Comparison of ENCODE assay signal across 37 cellular contexts in the genomic region with DNA sequence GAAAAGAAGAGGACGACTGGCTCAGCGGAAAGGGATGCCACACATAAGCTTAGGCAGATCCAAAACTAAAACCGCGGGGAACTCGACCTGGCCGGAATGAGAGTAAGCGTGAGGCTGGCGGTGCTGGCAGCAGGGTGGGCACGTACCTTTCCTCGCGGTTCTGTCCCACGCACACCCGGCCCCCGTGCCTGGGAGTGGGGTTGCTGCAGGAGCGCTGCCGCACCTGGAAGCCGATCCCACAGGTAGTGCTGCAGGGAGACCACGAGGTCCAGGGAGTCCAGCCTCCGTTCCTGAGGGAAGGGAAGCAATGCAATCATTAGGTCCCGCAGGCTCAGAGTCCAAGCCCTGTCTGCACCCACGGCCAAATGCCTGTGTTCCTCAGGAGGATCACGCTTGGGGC.
"Had no signal": no experiment of that assay in that cellular context is flagged by ENCODE, and none has a peak within 500 bp of the region (broad histone marks: within the 10 kb centered on the region; RNA-seq: fewer than 3 reads in every experiment).

No MANE protein-coding gene starts in this region.

- H3K4me1 ChIP-seq: adrenal gland, body of pancreas, esophagus muscularis mucosa, gastrocnemius medialis, heart left ventricle had no signal

- H3K4me1 Mint-ChIP-seq: activated CD4-positive, alpha-beta T cell treated with anti-CD3 and anti-CD28 coated beads for 36 hours; activated CD4-positive, alpha-beta T cell treated with anti-CD3 and anti-CD28 coated beads, Interleukin-2, amount 10 ng/mL, durations not matched to agents 24 days and 14 days; activated CD8-positive, alpha-beta memory T cell treated with anti-CD3 and anti-CD28 coated beads, Interleukin-2, amount 10 ng/mL, durations not matched to agents 7 days and 5 days; activated naive CD4-positive, alpha-beta T cell treated with anti-CD3 and anti-CD28 coated beads, Interleukin-2, amount 50 U/mL, for 24 hours; activated naive CD8-positive, alpha-beta T cell treated with anti-CD3 and anti-CD28 coated beads for 36 hours; activated naive CD8-positive, alpha-beta T cell treated with anti-CD3 and anti-CD28 coated beads, Interleukin-2, amount 50 U/mL, for 24 hours; T-helper 17 cell had no signal

- H3K9me3 Mint-ChIP-seq: activated naive CD4-positive, alpha-beta T cell treated with anti-CD3 and anti-CD28 coated beads for 36 hours; activated T-helper 1 cell treated with anti-CD3 and anti-CD28 coated beads, Interleukin-12 subunit alpha, Interleukin-12 subunit beta, Interleukin-2, Interleukin-4 antibody, amounts not matched to agents 30 ng/mL and 10 ng/mL and 1 ng/mL, durations not matched to agents 14 hours and 24 hours and 36 hours; T-helper 2 cell treated with Interferon-gamma antibody and Interleukin-4, amounts not matched to agents 5 μg/mL and 100 μg/mL, for 36 hours had no signal

- H3K27me3 ChIP-seq: adrenal gland, body of pancreas, esophagus muscularis mucosa, foreskin keratinocyte, gastrocnemius medialis, heart left ventricle had no signal

- H3K27ac ChIP-seq: adrenal gland, body of pancreas, coronary artery, esophagus muscularis mucosa, foreskin keratinocyte, gastrocnemius medialis, heart left ventricle had no signal

- H3K36me3 ChIP-seq: adrenal gland, gastrocnemius medialis had no signal

- DNase-seq: activated CD4-positive, alpha-beta memory T cell treated with anti-CD3 and anti-CD28 coated beads for 36 hours; activated CD4-positive, alpha-beta T cell treated with anti-CD3 and anti-CD28 coated beads for 36 hours; activated CD4-positive, alpha-beta T cell treated with anti-CD3 and anti-CD28 coated beads, Interleukin-2, amount 10 ng/mL, durations not matched to agents 24 days and 14 days; activated CD4-positive, CD25-positive, alpha-beta regulatory T cell; activated CD4-positive, CD25-positive, alpha-beta regulatory T cell treated with anti-CD3 and anti-CD28 coated beads, Interleukin-2, amount 50 U/mL, for 72 hours; activated CD8-positive, alpha-beta memory T cell treated with anti-CD3 and anti-CD28 coated beads, Interleukin-2, amount 10 ng/mL, durations not matched to agents 7 days and 5 days; activated CD8-positive, alpha-beta memory T cell treated with anti-CD3 and anti-CD28 coated beads, Interleukin-2, amount 50 U/mL, for 4 hours; activated CD8-positive, alpha-beta T cell treated with anti-CD3 and anti-CD28 coated beads, Interleukin-2, amount 10 ng/mL, durations not matched to agents 7 days and 5 days; activated effector memory CD4-positive, alpha-beta T cell treated with anti-CD3 and anti-CD28 coated beads, Interleukin-2, amount 50 U/mL, for 16 hours; activated naive CD4-positive, alpha-beta T cell treated with anti-CD3 and anti-CD28 coated beads for 36 hours; activated naive CD8-positive, alpha-beta T cell treated with anti-CD3 and anti-CD28 coated beads for 36 hours; activated naive CD8-positive, alpha-beta T cell treated with anti-CD3 and anti-CD28 coated beads, Interleukin-2, amount 50 U/mL, for 24 hours; activated T-cell treated with anti-CD3 and anti-CD28 coated beads, Interleukin-2, amount 50 U/mL, for 1 hour; activated T-cell treated with anti-CD3 and anti-CD28 coated beads, Interleukin-2, amount 50 U/mL, for 48 hours; adrenal gland; amygdala; aorta; body of pancreas; central memory CD4-positive, alpha-beta T cell; cerebellar nuclear complex; dermis blood vessel endothelial cell; effector CD4-positive, alpha-beta T cell; effector memory CD8-positive, alpha-beta T cell; erythroblast; foreskin keratinocyte; gastrocnemius medialis; glutamatergic neuron; heart left ventricle; T-helper 1 cell; T-helper 17 cell; T1000 had no signal

- H3K4me3 ChIP-seq: adrenal gland, body of pancreas, coronary artery, esophagus muscularis mucosa, gastrocnemius medialis, heart left ventricle had no signal

- H3K27me3 Mint-ChIP-seq: activated CD4-positive, alpha-beta memory T cell treated with anti-CD3 and anti-CD28 coated beads for 36 hours; activated CD4-positive, alpha-beta T cell treated with anti-CD3 and anti-CD28 coated beads for 36 hours; activated CD4-positive, alpha-beta T cell treated with anti-CD3 and anti-CD28 coated beads, Interleukin-2, amount 10 ng/mL, durations not matched to agents 24 days and 14 days; activated CD8-positive, alpha-beta memory T cell treated with anti-CD3 and anti-CD28 coated beads, Interleukin-2, amount 10 ng/mL, durations not matched to agents 7 days and 5 days; activated naive CD4-positive, alpha-beta T cell treated with anti-CD3 and anti-CD28 coated beads, Interleukin-2, amount 50 U/mL, for 24 hours; activated naive CD8-positive, alpha-beta T cell treated with anti-CD3 and anti-CD28 coated beads for 36 hours; activated naive CD8-positive, alpha-beta T cell treated with anti-CD3 and anti-CD28 coated beads, Interleukin-2, amount 50 U/mL, for 24 hours; effector memory CD8-positive, alpha-beta T cell; T-helper 17 cell had no signal

- H3K36me3 Mint-ChIP-seq: activated CD4-positive, alpha-beta memory T cell treated with anti-CD3 and anti-CD28 coated beads for 36 hours; activated CD8-positive, alpha-beta memory T cell treated with anti-CD3 and anti-CD28 coated beads, Interleukin-2, amount 10 ng/mL, durations not matched to agents 7 days and 5 days; activated naive CD4-positive, alpha-beta T cell treated with anti-CD3 and anti-CD28 coated beads, Interleukin-2, amount 50 U/mL, for 24 hours; activated naive CD8-positive, alpha-beta T cell treated with anti-CD3 and anti-CD28 coated beads for 36 hours had no signal

- H3K9me3 ChIP-seq: adrenal gland, body of pancreas, gastrocnemius medialis had no signal

- H3K4me3 Mint-ChIP-seq: activated CD4-positive, alpha-beta memory T cell treated with anti-CD3 and anti-CD28 coated beads for 36 hours; activated CD4-positive, alpha-beta T cell treated with anti-CD3 and anti-CD28 coated beads for 36 hours; activated CD4-positive, alpha-beta T cell treated with anti-CD3 and anti-CD28 coated beads, Interleukin-2, amount 10 ng/mL, durations not matched to agents 24 days and 14 days; activated CD8-positive, alpha-beta memory T cell treated with anti-CD3 and anti-CD28 coated beads, Interleukin-2, amount 10 ng/mL, durations not matched to agents 7 days and 5 days; activated CD8-positive, alpha-beta T cell treated with anti-CD3 and anti-CD28 coated beads, Interleukin-2, amount 10 ng/mL, durations not matched to agents 7 days and 5 days; activated naive CD4-positive, alpha-beta T cell treated with anti-CD3 and anti-CD28 coated beads for 36 hours; activated naive CD4-positive, alpha-beta T cell treated with anti-CD3 and anti-CD28 coated beads, Interleukin-2, amount 50 U/mL, for 24 hours; activated naive CD8-positive, alpha-beta T cell treated with anti-CD3 and anti-CD28 coated beads for 36 hours; activated naive CD8-positive, alpha-beta T cell treated with anti-CD3 and anti-CD28 coated beads, Interleukin-2, amount 50 U/mL, for 24 hours; activated T-helper 1 cell treated with anti-CD3 and anti-CD28 coated beads, Interleukin-12 subunit alpha, Interleukin-12 subunit beta, Interleukin-2, Interleukin-4 antibody, amounts not matched to agents 30 ng/mL and 10 ng/mL and 1 ng/mL, durations not matched to agents 14 hours and 24 hours and 36 hours; effector memory CD8-positive, alpha-beta T cell; T-helper 17 cell; T-helper 2 cell treated with Interferon-gamma antibody and Interleukin-4, amounts not matched to agents 5 μg/mL and 100 μg/mL, for 36 hours had no signal

- ATAC-seq: activated CD4-positive, alpha-beta T cell treated with anti-CD3 and anti-CD28 coated beads for 36 hours; activated CD8-positive, alpha-beta memory T cell treated with anti-CD3 and anti-CD28 coated beads, Interleukin-2, amount 10 ng/mL, durations not matched to agents 7 days and 5 days; activated CD8-positive, alpha-beta T cell treated with anti-CD3 and anti-CD28 coated beads, Interleukin-2, amount 10 ng/mL, durations not matched to agents 7 days and 5 days; activated naive CD8-positive, alpha-beta T cell treated with anti-CD3 and anti-CD28 coated beads, Interleukin-2, amount 50 U/mL, for 24 hours; body of pancreas; effector memory CD8-positive, alpha-beta T cell; foreskin keratinocyte; gastrocnemius medialis; heart left ventricle; T-helper 17 cell had no signal

- H3K27ac Mint-ChIP-seq: activated CD4-positive, alpha-beta memory T cell treated with anti-CD3 and anti-CD28 coated beads for 36 hours; activated CD4-positive, alpha-beta T cell treated with anti-CD3 and anti-CD28 coated beads for 36 hours; activated CD4-positive, alpha-beta T cell treated with anti-CD3 and anti-CD28 coated beads, Interleukin-2, amount 10 ng/mL, durations not matched to agents 24 days and 14 days; activated CD8-positive, alpha-beta memory T cell treated with anti-CD3 and anti-CD28 coated beads, Interleukin-2, amount 10 ng/mL, durations not matched to agents 7 days and 5 days; activated CD8-positive, alpha-beta T cell treated with anti-CD3 and anti-CD28 coated beads, Interleukin-2, amount 10 ng/mL, durations not matched to agents 7 days and 5 days; activated naive CD4-positive, alpha-beta T cell treated with anti-CD3 and anti-CD28 coated beads for 36 hours; activated naive CD4-positive, alpha-beta T cell treated with anti-CD3 and anti-CD28 coated beads, Interleukin-2, amount 50 U/mL, for 24 hours; activated naive CD8-positive, alpha-beta T cell treated with anti-CD3 and anti-CD28 coated beads for 36 hours; activated naive CD8-positive, alpha-beta T cell treated with anti-CD3 and anti-CD28 coated beads, Interleukin-2, amount 50 U/mL, for 24 hours; activated T-helper 1 cell treated with anti-CD3 and anti-CD28 coated beads, Interleukin-12 subunit alpha, Interleukin-12 subunit beta, Interleukin-2, Interleukin-4 antibody, amounts not matched to agents 30 ng/mL and 10 ng/mL and 1 ng/mL, durations not matched to agents 14 hours and 24 hours and 36 hours; activated T-helper 2 cell treated with anti-CD3 and anti-CD28 coated beads, Interferon-gamma antibody, Interleukin-2, Interleukin-4, amounts not matched to agents 10 μg/mL and 5 μg/mL and 100 μg/mL, durations not matched to agents 14 hours and 24 hours and 36 hours; effector memory CD8-positive, alpha-beta T cell; T-helper 17 cell; T-helper 2 cell treated with Interferon-gamma antibody and Interleukin-4, amounts not matched to agents 5 μg/mL and 100 μg/mL, for 36 hours had no signal
